7 cellular contexts compared by ENCODE assay signal in the genomic region with DNA sequence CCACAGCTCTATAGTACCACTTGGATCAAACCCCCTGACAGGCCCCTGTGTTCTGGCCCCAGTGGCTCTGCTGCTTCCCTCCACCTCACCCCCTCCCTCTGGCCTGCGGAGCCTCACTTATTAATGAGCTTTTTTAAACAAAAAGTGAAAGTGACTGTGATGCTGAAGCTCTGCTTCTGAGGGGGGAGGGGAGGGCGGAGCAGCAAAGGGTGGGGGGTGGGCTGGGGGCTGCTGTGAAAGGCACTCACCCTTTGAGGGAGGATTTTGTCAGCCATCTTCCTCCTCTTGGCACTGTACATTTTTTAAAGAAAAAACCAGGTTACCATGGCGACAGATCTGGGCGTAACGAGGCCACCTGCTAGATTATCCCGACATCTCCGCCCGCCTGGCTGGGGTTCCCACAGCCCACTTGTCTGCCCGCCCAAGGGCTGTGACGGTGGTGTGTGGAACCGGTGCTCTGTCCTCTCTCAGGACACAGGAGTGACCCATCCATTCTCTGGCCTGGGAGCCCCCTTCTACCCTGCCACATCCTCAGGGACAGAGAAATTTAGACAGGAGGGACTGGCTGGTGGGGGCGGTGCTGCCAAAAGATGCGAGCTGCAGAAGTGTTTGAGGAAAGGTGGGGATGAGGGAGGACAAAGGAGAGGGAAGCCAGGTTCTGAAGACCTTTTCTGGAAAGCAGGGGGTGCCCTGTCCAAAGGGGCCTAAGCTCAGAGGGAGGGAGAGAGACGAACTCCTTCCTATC. TPM values are rescaled to one million over a fixed set of nuclear protein-coding genes. Genes with fewer than 3 reads are reported as not detected.
DNase-seq lines count a peak whose midpoint lies in the region; ATAC-seq and TF ChIP-seq lines count a peak whose summit lies in the region.
"Had no signal": no experiment of that assay in that cellular context is flagged by ENCODE, and none has a peak within 500 bp of the region (broad histone marks: within the 10 kb centered on the region; RNA-seq: fewer than 3 reads in every experiment).

No MANE protein-coding gene starts in this region.

- H3K4me1 Mint-ChIP-seq in activated naive CD8-positive, alpha-beta T cell treated with anti-CD3 and anti-CD28 coated beads for 36 hours = peaks cover 29% of the 10 kb centered on the region

- no peak for TF ChIP-seq POLR2A in stomach (IDR thresholded peaks at IDR 0.05)

- peaks cover 75% of the 10 kb centered on the region for H3K4me1 ChIP-seq in left ventricle myocardium inferior
- peaks cover 40 to 68% (median 58%) of the 10 kb centered on the region in 4 donors for H3K4me1 ChIP-seq in stomach

- peaks cover 3% of the 10 kb centered on the region for H3K36me3 Mint-ChIP-seq in activated naive CD8-positive, alpha-beta T cell treated with anti-CD3 and anti-CD28 coated beads for 36 hours

- TF ChIP-seq CTCF in left ventricle myocardium inferior (IDR thresholded peaks at IDR 0.05; ENCODE audit: borderline replicate concordance) = no peak
- no peak for TF ChIP-seq CTCF in stomach (IDR thresholded peaks at IDR 0.05)

- no peak overlapping the region for H3K4me3 ChIP-seq in left ventricle myocardium inferior
- H3K4me3 ChIP-seq in stomach = peak overlapping the region in 3 of 4 donors; percentile 16 to 42 (median 30)
- H3K4me3 ChIP-seq: SJSA1 had no signal

- peaks cover 29% of the 10 kb centered on the region for H3K27me3 ChIP-seq in left ventricle myocardium inferior (ENCODE audit: low read depth)
- H3K27me3 ChIP-seq in stomach = peaks cover 0 to 38% (median 21%) of the 10 kb centered on the region in 3 donors
- H3K27me3 ChIP-seq: SJSA1 had no signal

- no peaks in the 10 kb centered on the region for H3K9me3 Mint-ChIP-seq in activated naive CD8-positive, alpha-beta T cell treated with anti-CD3 and anti-CD28 coated beads for 36 hours

- H3K36me3 ChIP-seq in left ventricle myocardium inferior = peaks cover 32% of the 10 kb centered on the region
- peaks cover 3 to 41% (median 38%) of the 10 kb centered on the region in 4 donors for H3K36me3 ChIP-seq in stomach

- peak overlapping the region; percentile 52 for H3K4me3 Mint-ChIP-seq in activated naive CD8-positive, alpha-beta T cell treated with anti-CD3 and anti-CD28 coated beads for 36 hours

- ATAC-seq in Right ventricle myocardium superior (ENCODE audit: poor library complexity) = no peak
- no peak for ATAC-seq in HG02970 (IDR thresholded peaks at IDR 0.05; ENCODE audit: low FRiP score, unreplicated experiment)

- H3K27me3 Mint-ChIP-seq in activated naive CD8-positive, alpha-beta T cell treated with anti-CD3 and anti-CD28 coated beads for 36 hours = peaks cover 32% of the 10 kb centered on the region

- H3K9me3 ChIP-seq in left ventricle myocardium inferior (replicated peaks) = no peaks in the 10 kb centered on the region
- no peaks in the 10 kb centered on the region for H3K9me3 ChIP-seq in stomach
- H3K9me3 ChIP-seq: SJSA1 had no signal

- DNase-seq in left ventricle myocardium inferior = no peak
- DNase-seq in Right ventricle myocardium superior = no peak
- DNase-seq in activated naive CD8-positive, alpha-beta T cell treated with anti-CD3 and anti-CD28 coated beads for 36 hours = peak; percentile 38
- no peak for DNase-seq in stomach
- DNase-seq in NCI-H2029 treated with DMSO at 0.1 percent for 48 hours (lab: John Stamatoyannopoulos, UW) = no peak

- intact Hi-C loops in left ventricle myocardium inferior (cut with micrococcal nuclease) (no loop called here), Right ventricle myocardium superior (cut with DNase I) (loop anchor here (10.0 kb wide), 1 partner anchor 119 kb away; no protein-coding TSS in a partner anchor), stomach (cut with DNase I; ENCODE audit: low total_unique reads) (loop anchor here (10.0 kb wide), 1 partner anchor 61 kb away; no protein-coding TSS in a partner anchor)

- H3K27ac Mint-ChIP-seq in activated naive CD8-positive, alpha-beta T cell treated with anti-CD3 and anti-CD28 coated beads for 36 hours = peak overlapping the region; percentile 66

- H3K27ac ChIP-seq in left ventricle myocardium inferior (replicated peaks) = peak overlapping the region; percentile 5
- H3K27ac ChIP-seq in stomach = peak overlapping the region in 2 of 5 donors; percentile 14 to 41
- H3K27ac ChIP-seq: SJSA1 had no signal

- no peak for TF ChIP-seq EP300 in stomach (IDR thresholded peaks at IDR 0.05)

- WGBS in stomach, 5 donors = 29 to 55% (median 38%) methylated on average over 14 of the region's 14 CpGs

RNA-seq across cellular contexts. Expression of a gene that starts 4.9 kb away (rescaled TPM):
- 104 TPM for total RNA-seq in left ventricle myocardium inferior
- 131 TPM for total RNA-seq in Right ventricle myocardium superior
- total RNA-seq in activated naive CD8-positive, alpha-beta T cell treated with anti-CD3 and anti-CD28 coated beads for 36 hours = 1 to 10 TPM; 4.1 to 4.3 TPM
- total RNA-seq in stomach = 100 to 1,000 TPM in 1 of 5 donors, 10 to 100 TPM in 4; 11.6 to 105 (median 22.5) TPM
- 10 to 100 TPM; 27.4 to 43.5 (median 38.6) TPM for polyA plus RNA-seq in stomach

RNA-seq across cellular contexts. Expression of a gene that starts 11.3 kb away (rescaled TPM):
- total RNA-seq in left ventricle myocardium inferior (17.3 TPM), Right ventricle myocardium superior (10.5 TPM), stomach (100 to 1,000 TPM in 1 of 5 donors, 10 to 100 TPM in 4; 12.8 to 100 (median 66.9) TPM)
- 10 to 100 TPM; 24.5 to 25.1 TPM for total RNA-seq in activated naive CD8-positive, alpha-beta T cell treated with anti-CD3 and anti-CD28 coated beads for 36 hours
- polyA plus RNA-seq in stomach = 10 to 100 TPM in 2 of 3 donors, 1 to 10 TPM in 1; 5.8 to 15.5 (median 13.8) TPM

RNA-seq across cellular contexts. Expression of a gene that starts 16.6 kb away (rescaled TPM):
- total RNA-seq in left ventricle myocardium inferior (30.5 TPM), Right ventricle myocardium superior (23.9 TPM), stomach (10 to 100 TPM in 3 of 5 donors, 1 to 10 TPM in 2; 5.2 to 28.0 (median 13.4) TPM)
- 10 to 100 TPM; 85.2 to 87.5 TPM for total RNA-seq in activated naive CD8-positive, alpha-beta T cell treated with anti-CD3 and anti-CD28 coated beads for 36 hours
- polyA plus RNA-seq in stomach = 10 to 100 TPM; 14.3 to 16.3 (median 16.1) TPM

RNA-seq across cellular contexts. Expression of a gene that starts 33.3 kb away (rescaled TPM):
- total RNA-seq in left ventricle myocardium inferior = not detected
- total RNA-seq in Right ventricle myocardium superior = not detected
- total RNA-seq in activated naive CD8-positive, alpha-beta T cell treated with anti-CD3 and anti-CD28 coated beads for 36 hours = not detected
- total RNA-seq in stomach = not detected
- not detected for polyA plus RNA-seq in stomach
- total RNA-seq: SJSA1 had no signal

RNA-seq across cellular contexts. Expression of a gene that starts 56.5 kb away (rescaled TPM):
- total RNA-seq in left ventricle myocardium inferior = 35.4 TPM
- 42.6 TPM for total RNA-seq in Right ventricle myocardium superior
- not detected for total RNA-seq in activated naive CD8-positive, alpha-beta T cell treated with anti-CD3 and anti-CD28 coated beads for 36 hours
- total RNA-seq in stomach = not detected
- under 1 TPM in 1 of 3 donors, not detected in 2; 0.05 TPM for polyA plus RNA-seq in stomach
- total RNA-seq: SJSA1 had no signal
